In the genomic region with DNA sequence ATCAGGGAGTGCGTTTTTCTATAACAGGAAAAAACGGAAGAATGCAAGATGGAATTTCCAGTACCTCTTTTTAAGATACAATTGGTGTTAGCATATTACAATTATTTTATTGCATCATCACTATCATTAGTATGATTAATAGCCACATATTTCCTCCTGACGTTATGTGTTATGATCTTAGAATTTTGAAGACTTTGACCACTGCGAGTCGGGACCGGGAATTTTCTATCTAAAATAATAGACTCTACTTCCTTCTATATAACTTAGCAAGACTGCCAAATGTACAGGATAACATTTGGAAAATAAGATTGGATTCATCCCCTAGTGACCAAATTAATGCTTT, we compare ENCODE assay signal across 9 cellular contexts. TPM values are rescaled to one million over a fixed set of nuclear protein-coding genes. Genes with fewer than 3 reads are reported as not detected.
DNase-seq lines count a peak whose midpoint lies in the region; ATAC-seq, FAIRE-seq and TF ChIP-seq lines count a peak whose summit lies in the region.
"Had no signal": no experiment of that assay in that cellular context is flagged by ENCODE, and none has a peak within 500 bp of the region (broad histone marks: within the 10 kb centered on the region; RNA-seq: fewer than 3 reads in every experiment).

No MANE protein-coding gene starts in this region.

- no peaks in the 10 kb centered on the region for H3K27me3 ChIP-seq in GM23338 (ENCODE audit: insufficient read depth)

- intact Hi-C loops in kidney (cut with DNase I): no loop called here

- peaks cover 9% of the 10 kb centered on the region; the same call in 1 of the 2 replicates for H4K20me1 ChIP-seq in GM23338 (replicated peaks; ENCODE audit: insufficient read depth)

- H3K4me1 ChIP-seq in GM23338 (ENCODE audit: insufficient read depth) (peaks cover 29% of the 10 kb centered on the region), kidney (ENCODE audit: control insufficient read depth in 1 of 2, insufficient read depth in 1 of 2, low read depth in 1 of 2, low read length in 2 of 2) (peaks cover 7 to 15% of the 10 kb centered on the region in 2 donors)

- peaks cover 9% of the 10 kb centered on the region for H3K36me3 Mint-ChIP-seq in GM23338 (ENCODE audit: low read depth)
- peaks cover 5% of the 10 kb centered on the region for H3K36me3 Mint-ChIP-seq in activated T-cell treated with anti-CD3 and anti-CD28 coated beads, Interleukin-2, amount 50 U/mL, for 4 hours (ENCODE audit: insufficient read depth)

- H3K9ac ChIP-seq in kidney (ENCODE audit: low read length in 2 of 2): peak overlapping the region; percentile 95

- no peaks in the 10 kb centered on the region for H3F3A ChIP-seq in GM23338 (replicated peaks; ENCODE audit: low read depth)

- FAIRE-seq in kidney (lab: Jason Lieb, UNC): no peak

- H3K27ac ChIP-seq in GM23338 (ENCODE audit: low read depth) (peak overlapping the region; percentile 93), angular gyrus (ENCODE audit: low read depth, low read length) (peak overlapping the region; percentile 91), kidney (ENCODE audit: low read depth in 2 of 2, low read length in 2 of 2) (peak overlapping the region; percentile 96 to 97), substantia nigra (ENCODE audit: low read depth, low read length, poor library complexity, severe bottlenecking) (peak overlapping the region; percentile 91)

- H3K27ac Mint-ChIP-seq in GM23338: no peak overlapping the region
- H3K27ac Mint-ChIP-seq: activated CD4-positive, alpha-beta T cell treated with anti-CD3 and anti-CD28 coated beads, Interleukin-2, amount 10 ng/mL, durations not matched to agents 7 days and 5 days had no signal

- H3K4me2 ChIP-seq in GM23338: peak overlapping the region; percentile 77

- DNase-seq in GM23338 (ENCODE audit: low spot score) (no peak), kidney (no peak), substantia nigra (lab: John Stamatoyannopoulos, UW) (no peak), DMS53 (lab: John Stamatoyannopoulos, UW) (no peak)
- DNase-seq in stimulated activated CD4-positive, alpha-beta T cell treated with anti-CD3 and anti-CD28 coated beads, Interleukin-4, amount 100 ng/mL, for 1 hour: no peak
- no peak for DNase-seq in activated T-cell treated with anti-CD3 and anti-CD28 coated beads, Interleukin-2, amount 50 U/mL, for 4 hours

- peaks cover 4% of the 10 kb centered on the region for H3K27me3 Mint-ChIP-seq in GM23338 (ENCODE audit: insufficient read depth, low read depth, poor library complexity)
- H3K27me3 Mint-ChIP-seq in activated T-cell treated with anti-CD3 and anti-CD28 coated beads, Interleukin-2, amount 50 U/mL, for 4 hours (ENCODE audit: low read depth): no peaks in the 10 kb centered on the region

- ATAC-seq in GM23338: no peak
- no peak for ATAC-seq in activated T-cell treated with anti-CD3 and anti-CD28 coated beads, Interleukin-2, amount 50 U/mL, for 4 hours
- no peak for ATAC-seq in HG03045 (IDR thresholded peaks at IDR 0.05; ENCODE audit: unreplicated experiment)

- H3K79me2 ChIP-seq in GM23338 (replicated peaks; ENCODE audit: insufficient read depth): peaks cover 38% of the 10 kb centered on the region

- H3K4me3 ChIP-seq in GM23338 (peak overlapping the region; percentile 65), kidney (ENCODE audit: low read length in 2 of 2) (peak overlapping the region; percentile 80 to 96)

- no peak for TF ChIP-seq CTCF in GM23338 (conservative IDR thresholded peaks at IDR 0.05; ENCODE audit: low read depth in 2 of 2)
- no peak for TF ChIP-seq CTCF in kidney (IDR thresholded peaks at IDR 0.05; ENCODE audit: borderline replicate concordance, extremely low read depth, insufficient read depth)

- peaks cover 4% of the 10 kb centered on the region; the same call in 1 of the 2 replicates for H3K36me3 ChIP-seq in GM23338 (ENCODE audit: insufficient read depth)
- H3K36me3 ChIP-seq in kidney (ENCODE audit: control insufficient read depth in 1 of 2, insufficient read depth in 2 of 2, low read length in 2 of 2): no peaks in the 10 kb centered on the region

- H3K9me3 Mint-ChIP-seq in GM23338: no peaks in the 10 kb centered on the region
- H3K9me3 Mint-ChIP-seq in activated T-cell treated with anti-CD3 and anti-CD28 coated beads, Interleukin-2, amount 50 U/mL, for 4 hours: no peaks in the 10 kb centered on the region
- H3K9me3 Mint-ChIP-seq: activated CD4-positive, alpha-beta T cell treated with anti-CD3 and anti-CD28 coated beads, Interleukin-2, amount 10 ng/mL, durations not matched to agents 7 days and 5 days had no signal

- H3K4me1 Mint-ChIP-seq in GM23338: peaks cover 11% of the 10 kb centered on the region
- peaks cover 15% of the 10 kb centered on the region for H3K4me1 Mint-ChIP-seq in activated T-cell treated with anti-CD3 and anti-CD28 coated beads, Interleukin-2, amount 50 U/mL, for 4 hours (ENCODE audit: low read depth)

- H3K9me2 ChIP-seq in GM23338 (ENCODE audit: insufficient read depth): no peaks in the 10 kb centered on the region

- no peak overlapping the region for H3K4me3 Mint-ChIP-seq in GM23338
- H3K4me3 Mint-ChIP-seq in activated T-cell treated with anti-CD3 and anti-CD28 coated beads, Interleukin-2, amount 50 U/mL, for 4 hours: no peak overlapping the region
- H3K4me3 Mint-ChIP-seq: activated CD4-positive, alpha-beta T cell treated with anti-CD3 and anti-CD28 coated beads, Interleukin-2, amount 10 ng/mL, durations not matched to agents 7 days and 5 days had no signal

- no peaks in the 10 kb centered on the region for H3K9me3 ChIP-seq in kidney (ENCODE audit: control insufficient read depth in 1 of 2, low read length in 2 of 2)

- no peak overlapping the region for H2AFZ ChIP-seq in GM23338

TF ChIP-seq in GM23338, 12 proteins besides CTCF, POLR2A, EP300 and RAD21 (continues in another document):
- TF ChIP-seq NANOG (IDR thresholded peaks at IDR 0.05; ENCODE audit: borderline replicate concordance) (no peak), JUNB (IDR thresholded peaks at IDR 0.05; ENCODE audit: unreplicated experiment) (no peak), EZH2phosphoT487 (IDR thresholded peaks at IDR 0.05; ENCODE audit: unreplicated experiment) (no peak), EZH2 (IDR thresholded peaks at IDR 0.05; ENCODE audit: low read depth, unreplicated experiment) (no peak), ZNF114 (CRISPR knock-in tag; IDR thresholded peaks at IDR 0.05) (no peak)
- TF ChIP-seq, protein P1, sequence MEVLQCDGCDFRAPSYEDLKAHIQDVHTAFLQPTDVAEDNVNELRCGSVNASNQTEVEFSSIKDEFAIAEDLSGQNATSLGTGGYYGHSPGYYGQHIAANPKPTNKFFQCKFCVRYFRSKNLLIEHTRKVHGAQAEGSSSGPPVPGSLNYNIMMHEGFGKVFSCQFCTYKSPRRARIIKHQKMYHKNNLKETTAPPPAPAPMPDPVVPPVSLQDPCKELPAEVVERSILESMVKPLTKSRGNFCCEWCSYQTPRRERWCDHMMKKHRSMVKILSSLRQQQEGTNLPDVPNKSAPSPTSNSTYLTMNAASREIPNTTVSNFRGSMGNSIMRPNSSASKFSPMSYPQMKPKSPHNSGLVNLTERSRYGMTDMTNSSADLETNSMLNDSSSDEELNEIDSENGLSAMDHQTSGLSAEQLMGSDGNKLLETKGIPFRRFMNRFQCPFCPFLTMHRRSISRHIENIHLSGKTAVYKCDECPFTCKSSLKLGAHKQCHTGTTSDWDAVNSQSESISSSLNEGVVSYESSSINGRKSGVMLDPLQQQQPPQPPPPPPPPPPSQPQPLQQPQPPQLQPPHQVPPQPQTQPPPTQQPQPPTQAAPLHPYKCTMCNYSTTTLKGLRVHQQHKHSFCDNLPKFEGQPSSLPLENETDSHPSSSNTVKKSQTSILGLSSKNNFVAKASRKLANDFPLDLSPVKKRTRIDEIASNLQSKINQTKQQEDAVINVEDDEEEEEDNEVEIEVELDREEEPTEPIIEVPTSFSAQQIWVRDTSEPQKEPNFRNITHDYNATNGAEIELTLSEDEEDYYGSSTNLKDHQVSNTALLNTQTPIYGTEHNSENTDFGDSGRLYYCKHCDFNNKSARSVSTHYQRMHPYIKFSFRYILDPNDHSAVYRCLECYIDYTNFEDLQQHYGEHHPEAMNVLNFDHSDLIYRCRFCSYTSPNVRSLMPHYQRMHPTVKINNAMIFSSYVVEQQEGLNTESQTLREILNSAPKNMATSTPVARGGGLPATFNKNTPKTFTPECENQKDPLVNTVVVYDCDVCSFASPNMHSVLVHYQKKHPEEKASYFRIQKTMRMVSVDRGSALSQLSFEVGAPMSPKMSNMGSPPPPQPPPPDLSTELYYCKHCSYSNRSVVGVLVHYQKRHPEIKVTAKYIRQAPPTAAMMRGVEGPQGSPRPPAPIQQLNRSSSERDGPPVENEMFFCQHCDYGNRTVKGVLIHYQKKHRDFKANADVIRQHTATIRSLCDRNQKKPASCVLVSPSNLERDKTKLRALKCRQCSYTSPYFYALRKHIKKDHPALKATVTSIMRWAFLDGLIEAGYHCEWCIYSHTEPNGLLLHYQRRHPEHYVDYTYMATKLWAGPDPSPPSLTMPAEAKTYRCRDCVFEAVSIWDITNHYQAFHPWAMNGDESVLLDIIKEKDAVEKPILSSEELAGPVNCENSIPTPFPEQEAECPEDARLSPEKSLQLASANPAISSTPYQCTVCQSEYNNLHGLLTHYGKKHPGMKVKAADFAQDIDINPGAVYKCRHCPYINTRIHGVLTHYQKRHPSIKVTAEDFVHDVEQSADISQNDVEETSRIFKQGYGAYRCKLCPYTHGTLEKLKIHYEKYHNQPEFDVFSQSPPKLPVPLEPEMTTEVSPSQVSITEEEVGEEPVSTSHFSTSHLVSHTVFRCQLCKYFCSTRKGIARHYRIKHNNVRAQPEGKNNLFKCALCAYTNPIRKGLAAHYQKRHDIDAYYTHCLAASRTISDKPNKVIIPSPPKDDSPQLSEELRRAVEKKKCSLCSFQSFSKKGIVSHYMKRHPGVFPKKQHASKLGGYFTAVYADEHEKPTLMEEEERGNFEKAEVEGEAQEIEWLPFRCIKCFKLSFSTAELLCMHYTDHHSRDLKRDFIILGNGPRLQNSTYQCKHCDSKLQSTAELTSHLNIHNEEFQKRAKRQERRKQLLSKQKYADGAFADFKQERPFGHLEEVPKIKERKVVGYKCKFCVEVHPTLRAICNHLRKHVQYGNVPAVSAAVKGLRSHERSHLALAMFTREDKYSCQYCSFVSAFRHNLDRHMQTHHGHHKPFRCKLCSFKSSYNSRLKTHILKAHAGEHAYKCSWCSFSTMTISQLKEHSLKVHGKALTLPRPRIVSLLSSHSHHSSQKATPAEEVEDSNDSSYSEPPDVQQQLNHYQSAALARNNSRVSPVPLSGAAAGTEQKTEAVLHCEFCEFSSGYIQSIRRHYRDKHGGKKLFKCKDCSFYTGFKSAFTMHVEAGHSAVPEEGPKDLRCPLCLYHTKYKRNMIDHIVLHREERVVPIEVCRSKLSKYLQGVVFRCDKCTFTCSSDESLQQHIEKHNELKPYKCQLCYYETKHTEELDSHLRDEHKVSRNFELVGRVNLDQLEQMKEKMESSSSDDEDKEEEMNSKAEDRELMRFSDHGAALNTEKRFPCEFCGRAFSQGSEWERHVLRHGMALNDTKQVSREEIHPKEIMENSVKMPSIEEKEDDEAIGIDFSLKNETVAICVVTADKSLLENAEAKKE (CRISPR knock-in tag; IDR thresholded peaks at IDR 0.05): no peak

RNA-seq across cellular contexts. Expression of a gene that starts 0.7 kb away (rescaled TPM):
- total RNA-seq in GM23338 (2014; rRNA removed; shearing (Covaris generic)): 82.2 and 82.8 TPM in 2 replicates
- polyA plus RNA-seq in GM23338 (2016; fragmentation: Nextera tagmentation; extraction: Ambion mirVana) (72.7 and 74.2 TPM in 2 replicates), kidney (ENCODE audit: insufficient read depth, low read depth, low replicate concordance) (18.5 TPM)
- 36.9 TPM for total RNA-seq in kidney
- total RNA-seq in activated T-cell treated with anti-CD3 and anti-CD28 coated beads, Interleukin-2, amount 50 U/mL, for 4 hours: 10 to 100 TPM; 11.0 to 15.6 (median 15.3) TPM
